In the genomic region with DNA sequence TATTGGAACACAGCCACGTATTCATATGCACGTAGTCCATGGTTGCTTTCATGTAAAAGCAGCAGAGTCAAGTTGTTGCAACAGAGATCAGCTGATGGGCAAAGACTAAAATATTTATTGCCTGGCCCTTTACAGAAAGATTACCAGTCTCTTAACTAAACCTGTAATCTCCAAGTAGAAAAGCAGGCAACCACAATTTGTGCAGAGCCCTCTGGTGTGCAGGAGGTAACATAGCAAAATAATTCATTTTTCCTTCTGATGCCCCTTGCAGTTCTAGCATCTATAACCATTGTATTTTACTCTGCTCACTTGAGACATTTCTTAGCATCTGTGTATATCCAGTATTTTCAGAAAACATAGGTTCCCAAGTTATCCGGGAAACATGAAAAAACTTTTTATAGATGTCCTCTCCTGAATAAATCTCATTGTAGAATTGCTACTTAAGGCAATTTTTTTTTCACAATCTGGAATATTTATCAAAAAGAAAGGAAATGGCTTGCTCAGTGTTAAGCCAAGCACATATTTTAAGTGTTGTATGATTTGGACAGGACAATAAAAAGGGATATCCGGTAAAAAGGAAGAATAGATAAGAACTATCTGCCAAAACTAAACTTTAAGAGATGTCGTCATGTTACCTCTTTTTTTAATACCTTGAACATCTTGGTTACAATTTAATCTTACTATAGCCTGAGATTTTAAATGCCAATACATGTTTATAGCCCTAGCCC, we compare ENCODE assay signal across 19 cellular contexts.
A peak's percentile ranks its signal among the peaks of the same experiment; 100 is the strongest.
DNase-seq lines count a peak whose midpoint lies in the region; ATAC-seq, FAIRE-seq and TF ChIP-seq lines count a peak whose summit lies in the region.
"Had no signal": no experiment of that assay in that cellular context is flagged by ENCODE, and none has a peak within 500 bp of the region (broad histone marks: within the 10 kb centered on the region; RNA-seq: fewer than 3 reads in every experiment).

No MANE protein-coding gene starts in this region.

- H3K14ac ChIP-seq in H1 (ENCODE audit: insufficient read length): no peak overlapping the region

- no peak overlapping the region for H2AK5ac ChIP-seq in H1 (ENCODE audit: low read depth, low read length)

- H3K27me3 Mint-ChIP-seq in osteocyte (ENCODE audit: unreplicated experiment) (no peaks in the 10 kb centered on the region), T-helper 17 cell (no peaks in the 10 kb centered on the region)

- H3K4me1 Mint-ChIP-seq in osteocyte (ENCODE audit: unreplicated experiment) (peaks cover 36% of the 10 kb centered on the region), T-helper 17 cell (no peaks in the 10 kb centered on the region)

- POLR2A ChIA-PET in H1 (lab: Charles Lee; ENCODE audit: partially characterized antibody): no interaction called here

- no peak overlapping the region for H2BK120ac ChIP-seq in H1 (replicated peaks; ENCODE audit: low read depth, low read length)

- H2BK20ac ChIP-seq in H1 (ENCODE audit: low read length): no peak overlapping the region

- H3K9ac ChIP-seq in KMS-11 (no peak overlapping the region), H1 (replicated peaks in 1 of 4; ENCODE audit: extremely low read depth in 1 of 4, low read depth in 3 of 4, low read length in 3 of 4) (no peak overlapping the region)
- H3K9ac ChIP-seq: GM23248 had no signal

- H2AFZ ChIP-seq in KMS-11 (ENCODE audit: low read depth) (no peak overlapping the region), H1 (ENCODE audit: low read length) (no peak overlapping the region)
- H2AFZ ChIP-seq: GM23248 had no signal

- DNase-seq in NCI-H2171 treated with DMSO at 0.1 percent for 48 hours (lab: John Stamatoyannopoulos, UW): peak; percentile 10
- no peak for DNase-seq in NCI-H2171 (lab: John Stamatoyannopoulos, UW)
- no peak for DNase-seq in H1 (ENCODE audit: low read depth in 1 of 2, low spot score in 2 of 2)
- no peak for DNase-seq in osteocyte (ENCODE audit: extremely low spot score, unreplicated experiment)
- DNase-seq in T-helper 17 cell: no peak
- DNase-seq: activated CD4-positive, alpha-beta T cell treated with anti-CD3 and anti-CD28 coated beads, Interleukin-2, amount 50 U/mL, for 1 hour; C1 segment of cervical spinal cord; foreskin melanocyte; GM23248; NCI-H1048; NCI-H2081 treated with DMSO at 0.1 percent for 48 hours; Peyer's patch had no signal

- peak; percentile 19 to 44; a peak in 3 of 4 replicates for TF ChIP-seq RAD21 in H1 (IDR thresholded peaks at IDR 0.05 in 1 of 2, conservative IDR thresholded peaks at IDR 0.05 in 1 of 2; ENCODE audit: low read depth in 2 of 2, low read length in 2 of 2)

- no peak overlapping the region for H2BK5ac ChIP-seq in H1 (ENCODE audit: low read depth, low read length)

- TF ChIP-seq EP300 in H1 (IDR thresholded peaks at IDR 0.05; ENCODE audit: borderline replicate concordance in 1 of 2, low read depth in 2 of 2, low read length in 2 of 2): no peak

- H3K4me3 Mint-ChIP-seq in osteocyte (ENCODE audit: unreplicated experiment): no peak overlapping the region
- no peak overlapping the region for H3K4me3 Mint-ChIP-seq in T-helper 17 cell

- H3K36me3 ChIP-seq in KMS-11 (ENCODE audit: insufficient read depth) (no peaks in the 10 kb centered on the region), H1 (ENCODE audit: control insufficient read depth in 2 of 4, insufficient read depth in 4 of 4, low read length in 3 of 4) (no peaks in the 10 kb centered on the region)
- H3K36me3 ChIP-seq: Peyer's patch, suprapubic skin had no signal

- H4K20me1 ChIP-seq in KMS-11 (ENCODE audit: insufficient read depth): no peaks in the 10 kb centered on the region
- H4K20me1 ChIP-seq in H1 (replicated peaks in 1 of 2; ENCODE audit: control insufficient read depth in 1 of 2, insufficient read depth in 2 of 2, low read length in 2 of 2): no peaks in the 10 kb centered on the region

- no peaks in the 10 kb centered on the region for H3K9me3 Mint-ChIP-seq in osteocyte (ENCODE audit: unreplicated experiment)

- no peak for TF ChIP-seq POLR2A in H1 (IDR thresholded peaks at IDR 0.05; ENCODE audit: control extremely low read depth in 1 of 2, low read depth in 2 of 2, low read length in 2 of 2)

- FAIRE-seq in H1 (lab: Jason Lieb, UNC): no peak
- FAIRE-seq: A204.1, GM18507 had no signal

- no peak overlapping the region for H3K23ac ChIP-seq in H1 (ENCODE audit: insufficient read length)

- TF ChIP-seq CTCF in KMS-11 (conservative IDR thresholded peaks at IDR 0.05; ENCODE audit: low read depth, low read length) (0 out of 2 replicates have a peak, but pooled peaks have one; percentile 19), H1 (IDR thresholded peaks at IDR 0.05; ENCODE audit: control extremely low read depth in 1 of 3, insufficient read depth in 1 of 3, low read depth in 1 of 3, low read length in 3 of 3) (peak in 2 of 3 experiments; percentile 22; a peak in 2 of 4 replicates), osteocyte (IDR thresholded peaks at IDR 0.05) (peak; percentile 29)

- H3K27ac Mint-ChIP-seq in osteocyte (ENCODE audit: unreplicated experiment): no peak overlapping the region
- no peak overlapping the region for H3K27ac Mint-ChIP-seq in T-helper 17 cell

- H3K36me3 Mint-ChIP-seq in osteocyte (ENCODE audit: unreplicated experiment) (peaks cover 1% of the 10 kb centered on the region), T-helper 17 cell (ENCODE audit: low read depth) (no peaks in the 10 kb centered on the region)

- H3K27me3 ChIP-seq in KMS-11 (ENCODE audit: insufficient read depth, low read depth): no peaks in the 10 kb centered on the region
- peaks cover 0 to 2% (median 0%) of the 10 kb centered on the region in 4 experiments; a peak in 2 of 7 replicates for H3K27me3 ChIP-seq in H1 (replicated peaks in 1 of 4; ENCODE audit: control insufficient read depth in 3 of 4, extremely low read depth in 1 of 4, insufficient read depth in 3 of 4, low read length in 3 of 4)
- H3K27me3 ChIP-seq: Peyer's patch, suprapubic skin had no signal

- no peak overlapping the region for H3K27ac ChIP-seq in KMS-11
- H3K27ac ChIP-seq in H1 (ENCODE audit: low read depth, low read length): no peak overlapping the region
- H3K27ac ChIP-seq: GM23248, HL-60, Peyer's patch, suprapubic skin had no signal

- no peak overlapping the region for H4K8ac ChIP-seq in H1 (ENCODE audit: extremely low read depth, insufficient read depth, low read length)

- H3K4me2 ChIP-seq in KMS-11: no peak overlapping the region
- H3K4me2 ChIP-seq in H1 (ENCODE audit: insufficient read depth in 1 of 2, low read depth in 2 of 2, low read length in 2 of 2): no peak overlapping the region

- H2BK12ac ChIP-seq in H1 (ENCODE audit: low read depth, low read length): no peak overlapping the region

- H3K18ac ChIP-seq in H1 (ENCODE audit: extremely low read depth, low read length): no peak overlapping the region

- CTCF ChIA-PET in H1 (lab: Charles Lee; ENCODE audit: partially characterized antibody): interaction anchor here (1.0 to 1.6 kb wide), 2 partner anchors 13 to 362 kb away, joined by 3 read pairs; no protein-coding TSS in a partner anchor

- H3K4me1 ChIP-seq in KMS-11 (ENCODE audit: low read depth, poor library complexity, severe bottlenecking) (no peaks in the 10 kb centered on the region), H1 (replicated peaks in 1 of 4; ENCODE audit: control insufficient read depth in 3 of 4, insufficient read depth in 4 of 4, low read length in 3 of 4) (no peaks in the 10 kb centered on the region)
- H3K4me1 ChIP-seq: Peyer's patch, suprapubic skin had no signal

- WGBS in H1 (ENCODE audit: extremely low coverage in 1 of 2, insufficient coverage in 1 of 2, insufficient read length in 1 of 2, insufficient replicate concordance in 2 of 2, low coverage in 1 of 2, low lambda C conversion rate in 2 of 2, missing lambda C conversion rate in 1 of 2), 2 experiments: 86% methylated on average over 5 of the region's 5 CpGs; no CpG with 5 or more reads in 1 of the 2 experiments

- H2BK15ac ChIP-seq in H1 (ENCODE audit: low read length): no peak overlapping the region

- H4K91ac ChIP-seq in H1 (replicated peaks; ENCODE audit: insufficient read length, low read length): no peak overlapping the region

- no peak for ATAC-seq in HG02885 (IDR thresholded peaks at IDR 0.05; ENCODE audit: poor library complexity, unreplicated experiment)
- no peak for ATAC-seq in GM19455 (IDR thresholded peaks at IDR 0.05; ENCODE audit: unreplicated experiment)
- no peak for ATAC-seq in T-helper 17 cell

- H3K4me3 ChIP-seq in KMS-11 (IDR thresholded peaks at IDR 0.05; ENCODE audit: insufficient read depth, low read depth, low read length): no peak overlapping the region
- H3K4me3 ChIP-seq in H1 (ENCODE audit: extremely low read depth in 1 of 4, insufficient read depth in 2 of 4, low read depth in 3 of 4, low read length in 4 of 4): no peak overlapping the region
- H3K4me3 ChIP-seq: GM23248, Peyer's patch, suprapubic skin had no signal

- H3K79me1 ChIP-seq in H1 (ENCODE audit: low read depth, low read length): no peaks in the 10 kb centered on the region

- H4K5ac ChIP-seq in H1 (ENCODE audit: insufficient read length, low read depth, low read length): no peak overlapping the region

- no peak overlapping the region for H3K56ac ChIP-seq in H1 (replicated peaks; ENCODE audit: insufficient read length, low read depth, low read length)

- no peaks in the 10 kb centered on the region for H3K23me2 ChIP-seq in H1 (ENCODE audit: low read depth, low read length)

- no peaks in the 10 kb centered on the region for H3K9me3 ChIP-seq in H1 (ENCODE audit: insufficient read depth in 2 of 2, low read depth in 1 of 2, low read length in 1 of 2)
- H3K9me3 ChIP-seq in T-helper 17 cell (ENCODE audit: control insufficient read depth, low read length, poor library complexity, severe bottlenecking): no peaks in the 10 kb centered on the region
- H3K9me3 ChIP-seq: Peyer's patch, suprapubic skin had no signal

- H3K79me2 ChIP-seq in KMS-11 (ENCODE audit: insufficient read depth, low read depth) (no peaks in the 10 kb centered on the region), H1 (ENCODE audit: control insufficient read depth in 1 of 2, insufficient read depth in 2 of 2, low read length in 2 of 2) (no peaks in the 10 kb centered on the region)

- H3K4ac ChIP-seq in H1 (replicated peaks; ENCODE audit: insufficient read length, low read depth, low read length): no peak overlapping the region

TF ChIP-seq in H1, 55 proteins besides CTCF, POLR2A, EP300 and RAD21 (continues in another document):
- no peak for TF ChIP-seq SUZ12 (IDR thresholded peaks at IDR 0.05; ENCODE audit: low read length)
- TF ChIP-seq, protein P1, sequence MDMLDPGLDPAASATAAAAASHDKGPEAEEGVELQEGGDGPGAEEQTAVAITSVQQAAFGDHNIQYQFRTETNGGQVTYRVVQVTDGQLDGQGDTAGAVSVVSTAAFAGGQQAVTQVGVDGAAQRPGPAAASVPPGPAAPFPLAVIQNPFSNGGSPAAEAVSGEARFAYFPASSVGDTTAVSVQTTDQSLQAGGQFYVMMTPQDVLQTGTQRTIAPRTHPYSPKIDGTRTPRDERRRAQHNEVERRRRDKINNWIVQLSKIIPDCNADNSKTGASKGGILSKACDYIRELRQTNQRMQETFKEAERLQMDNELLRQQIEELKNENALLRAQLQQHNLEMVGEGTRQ (IDR thresholded peaks at IDR 0.05; ENCODE audit: low read length): no peak
- no peak for TF ChIP-seq TAF7 (optimal IDR thresholded peaks at IDR 0.05; ENCODE audit: borderline replicate concordance, low read depth, low read length)
- TF ChIP-seq TBP (IDR thresholded peaks at IDR 0.05; ENCODE audit: low read depth, low read length): no peak
- no peak for TF ChIP-seq MAFK (IDR thresholded peaks at IDR 0.05; ENCODE audit: low read depth, low read length)
